In the genomic region with DNA sequence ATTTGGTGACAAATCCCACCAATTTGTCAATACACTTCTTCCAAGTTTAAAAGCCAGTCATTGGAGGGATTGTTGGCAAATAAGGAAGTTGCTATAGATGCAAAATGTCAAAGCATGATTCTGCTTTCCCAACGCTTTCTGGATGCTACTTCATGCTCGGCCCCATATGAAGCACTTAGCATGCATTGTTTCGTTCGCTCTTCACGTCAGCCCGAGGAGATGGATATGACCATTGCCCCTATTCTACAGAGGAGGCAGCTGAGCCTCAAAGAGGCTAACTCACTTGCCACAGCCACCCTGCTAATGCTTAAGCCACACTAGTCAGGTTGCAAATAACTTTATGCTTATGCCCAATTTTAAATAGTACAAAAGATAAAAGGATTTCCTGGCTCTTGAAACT, we compare ENCODE assay signal across 20 cellular contexts.
"Had no signal": no experiment of that assay in that cellular context is flagged by ENCODE, and none has a peak within 500 bp of the region (broad histone marks: within the 10 kb centered on the region; RNA-seq: fewer than 3 reads in every experiment).

No MANE protein-coding gene starts in this region.

- DNase-seq: activated CD4-positive, alpha-beta T cell treated with anti-CD3 and anti-CD28 coated beads for 1 hour; activated naive CD4-positive, alpha-beta T cell; cerebellar nuclear complex; cortex of kidney; effector CD4-positive, alpha-beta T cell; gastrocnemius medialis; heart left ventricle; kidney glomerular epithelial cell; left ventricle myocardium inferior; mammary epithelial cell; occipital lobe; stimulated activated CD4-positive, alpha-beta T cell treated with anti-CD3 and anti-CD28 coated beads, Interleukin-12 subunit alpha, Interleukin-12 subunit beta, amount 100 ng/mL, for 4 hours; stimulated activated CD4-positive, alpha-beta T cell treated with anti-CD3 and anti-CD28 coated beads, Interleukin-1b, Interleukin-23, amount 100 ng/mL, for 48 hours; stimulated activated CD8-positive, alpha-beta memory T cell treated with anti-CD3 and anti-CD28 coated beads, Interleukin-4, amount 100 ng/mL, for 48 hours; stimulated activated naive CD4-positive, alpha-beta T cell treated with Interleukin-2 at 50 U/mL for 16 hours; SW 1271; trophoblast cell; WERI-Rb-1 had no signal

- ATAC-seq: esophagus mucosa, gastrocnemius medialis, heart left ventricle had no signal

- H3K27ac ChIP-seq: gastrocnemius medialis, heart left ventricle, WERI-Rb-1 had no signal

- H3K4me3 ChIP-seq: ascending aorta, gastrocnemius medialis, heart left ventricle, left ventricle myocardium inferior had no signal

- H3K9me3 ChIP-seq: ascending aorta, gastrocnemius medialis, heart left ventricle, left ventricle myocardium inferior had no signal

- H3K36me3 ChIP-seq: ascending aorta, gastrocnemius medialis, heart left ventricle, left ventricle myocardium inferior had no signal

- H3K27me3 ChIP-seq: ascending aorta, gastrocnemius medialis, heart left ventricle had no signal
